9 cellular contexts compared by ENCODE assay signal in genomic region chr14:76772300-76773187, GRCh38. TPM values are rescaled to one million over a fixed set of nuclear protein-coding genes. Genes with fewer than 3 reads are reported as not detected.
DNase-seq lines count a peak whose midpoint lies in the region; ATAC-seq, FAIRE-seq and TF ChIP-seq lines count a peak whose summit lies in the region.
"Had no signal": no experiment of that assay in that cellular context is flagged by ENCODE, and none has a peak within 500 bp of the region (broad histone marks: within the 10 kb centered on the region; RNA-seq: fewer than 3 reads in every experiment).

No MANE protein-coding gene starts in this region.

- no peak overlapping the region for H2AFZ ChIP-seq in parathyroid adenoma

- no peaks in the 10 kb centered on the region for H3K9me3 Mint-ChIP-seq in WTC11
- no peaks in the 10 kb centered on the region for H3K9me3 Mint-ChIP-seq in activated T-helper 1 cell treated with anti-CD3 and anti-CD28 coated beads, Interleukin-12 subunit alpha, Interleukin-12 subunit beta, Interleukin-2, Interleukin-4 antibody, amounts not matched to agents 30 ng/mL and 10 ng/mL and 1 ng/mL, durations not matched to agents 14 hours and 24 hours and 36 hours

- peak overlapping the region; percentile 53 for H3K27ac Mint-ChIP-seq in WTC11
- H3K27ac Mint-ChIP-seq in activated T-helper 1 cell treated with anti-CD3 and anti-CD28 coated beads, Interleukin-12 subunit alpha, Interleukin-12 subunit beta, Interleukin-2, Interleukin-4 antibody, amounts not matched to agents 30 ng/mL and 10 ng/mL and 1 ng/mL, durations not matched to agents 14 hours and 24 hours and 36 hours: no peak overlapping the region

- peak; percentile 9; the same call in 1 of the 2 replicates for ATAC-seq in WTC11
- peak; percentile 50 for ATAC-seq in Right ventricle myocardium superior (ENCODE audit: poor library complexity)
- no peak for ATAC-seq in HG03342 (IDR thresholded peaks at IDR 0.05; ENCODE audit: unreplicated experiment)

- H3K9me3 ChIP-seq in parathyroid adenoma (ENCODE audit: control insufficient read depth, low read length): no peaks in the 10 kb centered on the region

- H3K79me2 ChIP-seq in parathyroid adenoma: no peaks in the 10 kb centered on the region

- TF ChIP-seq CTCF in WTC11 (IDR thresholded peaks at IDR 0.05) (no peak), parathyroid adenoma (IDR thresholded peaks at IDR 0.05) (no peak)

- POLR2A ChIA-PET in WTC11 (lab: Charles Lee): interaction anchor here (0.5 kb wide), 1 partner anchor 178 kb away, joined by 3 read pairs; no protein-coding TSS in a partner anchor

- CTCF ChIA-PET in WTC11 (lab: Charles Lee): interaction anchor here (0.8 to 4.4 kb wide), 5 partner anchors 11 to 454 kb away, joined by 3 to 46 read pairs (median 4); no protein-coding TSS in a partner anchor

- no peak overlapping the region for H3K9ac ChIP-seq in parathyroid adenoma

- DNase-seq in COLO829 (ENCODE audit: low spot score) (peak; percentile 41), WTC11 (ENCODE audit: low spot score) (no peak), Right ventricle myocardium superior (peak; percentile 64), RCC 7860 (ENCODE audit: low spot score) (no peak), SHP77 (lab: John Stamatoyannopoulos, UW) (no peak)
- DNase-seq in activated T-helper 1 cell treated with anti-CD3 and anti-CD28 coated beads, Interleukin-12 subunit alpha, Interleukin-12 subunit beta, Interleukin-2, Interleukin-4 antibody, amounts not matched to agents 30 ng/mL and 10 ng/mL and 1 ng/mL, durations not matched to agents 14 hours and 24 hours and 36 hours (ENCODE audit: low spot score): no peak
- DNase-seq: small intestine had no signal

- no peaks in the 10 kb centered on the region for H3K27me3 ChIP-seq in parathyroid adenoma (ENCODE audit: control insufficient read depth, insufficient read depth, low read length)

- H3K4me3 Mint-ChIP-seq in WTC11: no peak overlapping the region
- H3K4me3 Mint-ChIP-seq in activated T-helper 1 cell treated with anti-CD3 and anti-CD28 coated beads, Interleukin-12 subunit alpha, Interleukin-12 subunit beta, Interleukin-2, Interleukin-4 antibody, amounts not matched to agents 30 ng/mL and 10 ng/mL and 1 ng/mL, durations not matched to agents 14 hours and 24 hours and 36 hours: no peak overlapping the region

- H3K4me1 ChIP-seq in parathyroid adenoma: peaks cover 5% of the 10 kb centered on the region

- no peaks in the 10 kb centered on the region for H3K36me3 ChIP-seq in parathyroid adenoma (ENCODE audit: control insufficient read depth, insufficient read depth, low read length)

- H3K4me1 Mint-ChIP-seq in WTC11: peaks cover 31% of the 10 kb centered on the region
- H3K4me1 Mint-ChIP-seq in activated T-helper 1 cell treated with anti-CD3 and anti-CD28 coated beads, Interleukin-12 subunit alpha, Interleukin-12 subunit beta, Interleukin-2, Interleukin-4 antibody, amounts not matched to agents 30 ng/mL and 10 ng/mL and 1 ng/mL, durations not matched to agents 14 hours and 24 hours and 36 hours (ENCODE audit: low read depth): peaks cover 31% of the 10 kb centered on the region

- intact Hi-C loops in Right ventricle myocardium superior (cut with DNase I): no loop called here
- intact Hi-C loops in activated T-helper 1 cell treated with anti-CD3 and anti-CD28 coated beads, Interleukin-12 subunit alpha, Interleukin-12 subunit beta, Interleukin-2, Interleukin-4 antibody, amounts not matched to agents 30 ng/mL and 10 ng/mL and 1 ng/mL, durations not matched to agents 14 hours and 24 hours and 36 hours (cut with micrococcal nuclease): no loop called here

- H3K27ac ChIP-seq in parathyroid adenoma: peak overlapping the region; percentile 57

- no peaks in the 10 kb centered on the region; the same call in 1 of the 2 replicates for H3K27me3 Mint-ChIP-seq in WTC11 (ENCODE audit: low read depth)
- peaks cover 7% of the 10 kb centered on the region for H3K27me3 Mint-ChIP-seq in activated T-helper 1 cell treated with anti-CD3 and anti-CD28 coated beads, Interleukin-12 subunit alpha, Interleukin-12 subunit beta, Interleukin-2, Interleukin-4 antibody, amounts not matched to agents 30 ng/mL and 10 ng/mL and 1 ng/mL, durations not matched to agents 14 hours and 24 hours and 36 hours (ENCODE audit: insufficient read depth)

- H3K4me2 ChIP-seq in parathyroid adenoma (ENCODE audit: low read length): no peak overlapping the region

- no peaks in the 10 kb centered on the region for H3K36me3 Mint-ChIP-seq in WTC11
- H3K36me3 Mint-ChIP-seq in activated T-helper 1 cell treated with anti-CD3 and anti-CD28 coated beads, Interleukin-12 subunit alpha, Interleukin-12 subunit beta, Interleukin-2, Interleukin-4 antibody, amounts not matched to agents 30 ng/mL and 10 ng/mL and 1 ng/mL, durations not matched to agents 14 hours and 24 hours and 36 hours (ENCODE audit: low read depth): no peaks in the 10 kb centered on the region

- H3K4me3 ChIP-seq in parathyroid adenoma (ENCODE audit: low read depth, low read length): no peak overlapping the region

- no peak for FAIRE-seq in RCC 7860 (lab: Jason Lieb, UNC)
- FAIRE-seq: small intestine had no signal

TF ChIP-seq in WTC11, 78 proteins besides CTCF, POLR2A, EP300 and RAD21:
- no peak for TF ChIP-seq E2F4 (CRISPR knock-in tag; IDR thresholded peaks at IDR 0.05; ENCODE audit: borderline replicate concordance, low read depth)
- TF ChIP-seq SP1 (CRISPR knock-in tag; conservative IDR thresholded peaks at IDR 0.05): no peak
- TF ChIP-seq EMX1 (CRISPR knock-in tag; IDR thresholded peaks at IDR 0.05): no peak

RNA-seq across cellular contexts. Expression of gene VASH1, which starts 11.3 kb away (rescaled TPM):
- 7.2 to 10.9 TPM (median 10.5 TPM) in 3 replicates for total RNA-seq in WTC11 (2021)
- total RNA-seq in Right ventricle myocardium superior: 14.3 TPM
- total RNA-seq in activated T-helper 1 cell treated with anti-CD3 and anti-CD28 coated beads, Interleukin-12 subunit alpha, Interleukin-12 subunit beta, Interleukin-2, Interleukin-4 antibody, amounts not matched to agents 30 ng/mL and 10 ng/mL and 1 ng/mL, durations not matched to agents 14 hours and 24 hours and 36 hours: 6.1 and 7.1 TPM in 2 replicates

RNA-seq across cellular contexts. Expression of gene ANGEL1, which starts 40.1 kb away (rescaled TPM):
- 25.7 to 29.7 TPM (median 25.8 TPM) in 3 replicates for total RNA-seq in WTC11 (2021)
- total RNA-seq in Right ventricle myocardium superior: 8.7 TPM
- total RNA-seq in activated T-helper 1 cell treated with anti-CD3 and anti-CD28 coated beads, Interleukin-12 subunit alpha, Interleukin-12 subunit beta, Interleukin-2, Interleukin-4 antibody, amounts not matched to agents 30 ng/mL and 10 ng/mL and 1 ng/mL, durations not matched to agents 14 hours and 24 hours and 36 hours: 14.1 and 14.8 TPM in 2 replicates

RNA-seq across cellular contexts. Expression of gene LRRC74A, which starts 53.7 kb away (rescaled TPM):
- total RNA-seq in WTC11 (2021): not detected in 3 replicates
- total RNA-seq in Right ventricle myocardium superior: not detected
- total RNA-seq in activated T-helper 1 cell treated with anti-CD3 and anti-CD28 coated beads, Interleukin-12 subunit alpha, Interleukin-12 subunit beta, Interleukin-2, Interleukin-4 antibody, amounts not matched to agents 30 ng/mL and 10 ng/mL and 1 ng/mL, durations not matched to agents 14 hours and 24 hours and 36 hours: not detected in 2 replicates

Comparison
In these comparisons a context has a peak if more than half of its experiments do, and no peak if none do; other contexts are left out.
1. DNase-seq: peak in COLO829 (single experiment) and Right ventricle myocardium superior (single experiment); none in WTC11 (single experiment), RCC 7860 (single experiment), SHP77 (0 of 2) and activated T-helper 1 cell treated with anti-CD3 and anti-CD28 coated beads, Interleukin-12 subunit alpha, Interleukin-12 subunit beta, Interleukin-2, Interleukin-4 antibody, amounts not matched to agents 30 ng/mL and 10 ng/mL and 1 ng/mL, durations not matched to agents 14 hours and 24 hours and 36 hours (single experiment).